Comparison of ENCODE assay signal across 23 cellular contexts in genomic region chr12:8519208-8519607, GRCh38. TPM values are rescaled to one million over a fixed set of nuclear protein-coding genes. Genes with fewer than 3 reads are reported as not detected.
"Had no signal": no experiment of that assay in that cellular context is flagged by ENCODE, and none has a peak within 500 bp of the region (broad histone marks: within the 10 kb centered on the region; RNA-seq: fewer than 3 reads in every experiment).

No MANE protein-coding gene starts in this region.

- H3K9me3 ChIP-seq: transverse colon, vagina had no signal

- H3K27me3 ChIP-seq: transverse colon, vagina had no signal

- H3K4me1 ChIP-seq: stomach, transverse colon, vagina had no signal

- H3K27ac ChIP-seq: stomach, transverse colon, vagina had no signal

- DNase-seq: activated T-cell treated with anti-CD3 and anti-CD28 coated beads, Interleukin-2, amount 50 U/mL, for 1 hour; aorta; effector CD4-positive, alpha-beta T cell; foreskin fibroblast; immature natural killer cell; naive thymus-derived CD4-positive, alpha-beta T cell; posterior cingulate gyrus; small intestine; stimulated activated CD4-positive, alpha-beta T cell treated with anti-CD3 and anti-CD28 coated beads, Interleukin-15, amount 100 ng/mL, for 24 hours; stomach; transverse colon had no signal

- H3K4me3 ChIP-seq: lung, stomach, transverse colon, vagina had no signal

- H3K36me3 ChIP-seq: stomach, transverse colon, vagina had no signal

RNA-seq across cellular contexts. Expression of gene CLEC4D, which starts 5.9 kb away (rescaled TPM):
- total RNA-seq: activated naive CD4-positive, alpha-beta T cell treated with anti-CD3 and anti-CD28 coated beads, Interleukin-2, amount 50 U/mL, for 72 hours; chondrocyte; epithelial cell of proximal tubule; fibroblast of lung; glomerular endothelial cell; kidney epithelial cell; left lobe of liver; neural crest cell; temporal lobe; transverse colon; vagina had no signal

RNA-seq across cellular contexts. Expression of gene CLEC4E, which starts 21.5 kb away (rescaled TPM):
- total RNA-seq: activated naive CD4-positive, alpha-beta T cell treated with anti-CD3 and anti-CD28 coated beads, Interleukin-2, amount 50 U/mL, for 72 hours; cardiac septum; chondrocyte; fibroblast of lung; neural crest cell; temporal lobe; vagina had no signal
